Comparison of ENCODE assay signal across 8 cellular contexts in genomic region chr1:80075351-80075750, GRCh38.
"Had no signal": no experiment of that assay in that cellular context is flagged by ENCODE, and none has a peak within 500 bp of the region (broad histone marks: within the 10 kb centered on the region; RNA-seq: fewer than 3 reads in every experiment).

No MANE protein-coding gene starts in this region.

- H3K27ac ChIP-seq: GM23248, HL-60 had no signal

- H3K36me3 ChIP-seq: HAP-1 had no signal

- H3K9ac ChIP-seq: GM23248 had no signal

- H2AFZ ChIP-seq: GM23248 had no signal

- H3K4me3 ChIP-seq: GM23248, HAP-1 had no signal

- ATAC-seq: HCT116, HepG2 had no signal

- DNase-seq: GM23248, GOT3, H7, HFFc6 had no signal

- H3K9me3 ChIP-seq: HAP-1 had no signal

- H3K4me1 ChIP-seq: HAP-1 had no signal
